10 cellular contexts compared by ENCODE assay signal in genomic region chr11:44316388-44317240, GRCh38. TPM values are rescaled to one million over a fixed set of nuclear protein-coding genes. Genes with fewer than 3 reads are reported as not detected.
A peak's percentile ranks its signal among the peaks of the same experiment; 100 is the strongest.
DNase-seq lines count a peak whose midpoint lies in the region; ATAC-seq and TF ChIP-seq lines count a peak whose summit lies in the region.
"Had no signal": no experiment of that assay in that cellular context is flagged by ENCODE, and none has a peak within 500 bp of the region (broad histone marks: within the 10 kb centered on the region; RNA-seq: fewer than 3 reads in every experiment).

No MANE protein-coding gene starts in this region.

- TF ChIP-seq CTCF in VCaP (conservative IDR thresholded peaks at IDR 0.05) (peak; percentile 13; the same call in 1 of the 2 replicates), suprapubic skin (IDR thresholded peaks at IDR 0.05) (no peak)

- H3K4me3 Mint-ChIP-seq in T-helper 2 cell treated with Interferon-gamma antibody and Interleukin-4, amounts not matched to agents 5 μg/mL and 100 μg/mL, for 36 hours, result peak overlapping the region; percentile 34
- peak overlapping the region; percentile 45 to 68 (median 58) for H3K4me3 Mint-ChIP-seq in immature natural killer cell

- peaks cover 28% of the 10 kb centered on the region for H3K4me1 ChIP-seq in suprapubic skin

- H3K27ac Mint-ChIP-seq in T-helper 2 cell treated with Interferon-gamma antibody and Interleukin-4, amounts not matched to agents 5 μg/mL and 100 μg/mL, for 36 hours, result no peak overlapping the region
- no peak overlapping the region for H3K27ac Mint-ChIP-seq in immature natural killer cell

- peaks cover 5% of the 10 kb centered on the region for H3K4me1 Mint-ChIP-seq in T-helper 2 cell treated with Interferon-gamma antibody and Interleukin-4, amounts not matched to agents 5 μg/mL and 100 μg/mL, for 36 hours (ENCODE audit: low read depth)
- peaks cover 5 to 12% of the 10 kb centered on the region in 2 donors for H3K4me1 Mint-ChIP-seq in immature natural killer cell

- no peak for ATAC-seq in HG02623 (IDR thresholded peaks at IDR 0.05; ENCODE audit: unreplicated experiment)

- DNase-seq in T-helper 2 cell treated with Interferon-gamma antibody and Interleukin-4, amounts not matched to agents 5 μg/mL and 100 μg/mL, for 36 hours (ENCODE audit: low spot score), result no peak
- DNase-seq in T-helper 2 cell, result no peak
- DNase-seq in immature natural killer cell, result no peak
- no peak for DNase-seq in suprapubic skin (ENCODE audit: low spot score in 2 of 2)
- no peak for DNase-seq in mucosa of gallbladder (ENCODE audit: low spot score)
- DNase-seq in kidney tubule cell (ENCODE audit: low spot score), result no peak
- DNase-seq: DND-41 had no signal

- TF ChIP-seq EP300 in suprapubic skin (IDR thresholded peaks at IDR 0.05), result no peak

- 8% methylated on average over 26 of the region's 64 CpGs for WGBS in suprapubic skin

- H3K27ac ChIP-seq in VCaP (peak overlapping the region; percentile 29; the same call in 1 of the 2 replicates), suprapubic skin (no peak overlapping the region)

- no peaks in the 10 kb centered on the region for H3K36me3 Mint-ChIP-seq in T-helper 2 cell treated with Interferon-gamma antibody and Interleukin-4, amounts not matched to agents 5 μg/mL and 100 μg/mL, for 36 hours (ENCODE audit: low read depth)
- H3K36me3 Mint-ChIP-seq in immature natural killer cell, result peaks cover 0 to 7% (median 4%) of the 10 kb centered on the region in 3 donors

- no peak for TF ChIP-seq POLR2A in suprapubic skin (IDR thresholded peaks at IDR 0.05)

- peaks cover 100% of the 10 kb centered on the region for H3K27me3 ChIP-seq in suprapubic skin

- H3K27me3 Mint-ChIP-seq in T-helper 2 cell treated with Interferon-gamma antibody and Interleukin-4, amounts not matched to agents 5 μg/mL and 100 μg/mL, for 36 hours (ENCODE audit: low read depth), result peaks cover 99% of the 10 kb centered on the region
- H3K27me3 Mint-ChIP-seq in immature natural killer cell (ENCODE audit: low read depth in 3 of 3), result peaks cover 18 to 50% (median 38%) of the 10 kb centered on the region in 3 donors

- peak overlapping the region; percentile 40 for H3K4me3 ChIP-seq in suprapubic skin

- no peaks in the 10 kb centered on the region for H3K9me3 Mint-ChIP-seq in T-helper 2 cell treated with Interferon-gamma antibody and Interleukin-4, amounts not matched to agents 5 μg/mL and 100 μg/mL, for 36 hours
- peaks cover 0 to 3% (median 0%) of the 10 kb centered on the region in 6 donors for H3K9me3 Mint-ChIP-seq in immature natural killer cell

- no peaks in the 10 kb centered on the region for H3K9me3 ChIP-seq in suprapubic skin

- no peaks in the 10 kb centered on the region for H3K36me3 ChIP-seq in suprapubic skin

RNA-seq across cellular contexts. Expression of gene ALX4, which starts 6.7 kb away (rescaled TPM):
- polyA plus RNA-seq in immature natural killer cell, result not detected
- total RNA-seq in suprapubic skin (1 to 10 TPM in 1 of 4 donors, under 1 TPM in 2, not detected in 1; 0.21 to 1.1 (median 0.34) TPM), mucosa of gallbladder (0.03 TPM)
- total RNA-seq: LHCN-M2 had no signal
